Comparison of ENCODE assay signal across 8 cellular contexts in genomic region chr1:212700892-212701819, GRCh38. TPM values are rescaled to one million over a fixed set of nuclear protein-coding genes. Genes with fewer than 3 reads are reported as not detected.
DNase-seq lines count a peak whose midpoint lies in the region; ATAC-seq, FAIRE-seq and TF ChIP-seq lines count a peak whose summit lies in the region.

No MANE protein-coding gene starts in this region.

- no peak overlapping the region for H3K56ac ChIP-seq in H1 (replicated peaks; ENCODE audit: insufficient read length, low read depth, low read length)

- H3K27me3 Mint-ChIP-seq in memory B cell, result peaks cover 4% of the 10 kb centered on the region
- H3K27me3 Mint-ChIP-seq in stimulated activated naive CD8-positive, alpha-beta T cell treated with anti-CD3 and anti-CD28 coated beads, Interleukin-15, Interleukin-2, amounts not matched to agents 100 ng/mL and 50 ng/mL, for 24 hours, result peaks cover 4% of the 10 kb centered on the region

- peaks cover 0 to 5% (median 0%) of the 10 kb centered on the region in 4 experiments; a peak in 1 of 8 replicates for H3K36me3 ChIP-seq in H1 (ENCODE audit: control insufficient read depth in 2 of 4, insufficient read depth in 4 of 4, low read length in 3 of 4)

- peak overlapping the region; percentile 80 to 91 for H3K4me2 ChIP-seq in H1 (ENCODE audit: insufficient read depth in 1 of 2, low read depth in 2 of 2, low read length in 2 of 2)

- no peak overlapping the region for H2BK5ac ChIP-seq in H1 (ENCODE audit: low read depth, low read length)

- H2AFZ ChIP-seq in H1 (ENCODE audit: low read length), result no peak overlapping the region

- no peak overlapping the region for H3K14ac ChIP-seq in H1 (ENCODE audit: insufficient read length)

- H4K20me1 ChIP-seq in H1 (replicated peaks in 1 of 2; ENCODE audit: control insufficient read depth in 1 of 2, insufficient read depth in 2 of 2, low read length in 2 of 2), result peaks cover 0 to 2% of the 10 kb centered on the region in 2 experiments

- no peaks in the 10 kb centered on the region for H3K79me2 ChIP-seq in H1 (ENCODE audit: control insufficient read depth in 1 of 2, insufficient read depth in 2 of 2, low read length in 2 of 2)

- H3K27ac ChIP-seq in H1 (ENCODE audit: low read depth, low read length), result no peak overlapping the region

- TF ChIP-seq POLR2A in H1 (IDR thresholded peaks at IDR 0.05; ENCODE audit: control extremely low read depth in 1 of 2, low read depth in 2 of 2, low read length in 2 of 2), result no peak

- H3K4me3 ChIP-seq in GM12864 (ENCODE audit: low read depth, low read length) (peak overlapping the region; percentile 64), H1 (ENCODE audit: extremely low read depth in 1 of 4, insufficient read depth in 2 of 4, low read depth in 3 of 4, low read length in 4 of 4) (peak overlapping the region; percentile 29 to 69 (median 34); a peak in 5 of 8 replicates)

- no peak overlapping the region for H2BK120ac ChIP-seq in H1 (replicated peaks; ENCODE audit: low read depth, low read length)

- WGBS in H1 (ENCODE audit: extremely low coverage in 1 of 2, insufficient coverage in 1 of 2, insufficient read length in 1 of 2, insufficient replicate concordance in 2 of 2, low coverage in 1 of 2, low lambda C conversion rate in 2 of 2, missing lambda C conversion rate in 1 of 2), 2 experiments, result 21% methylated on average over 25 of the region's 27 CpGs; no CpG with 5 or more reads in 1 of the 2 experiments

- H3K27me3 ChIP-seq in H1 (replicated peaks in 1 of 4; ENCODE audit: control insufficient read depth in 3 of 4, extremely low read depth in 1 of 4, insufficient read depth in 3 of 4, low read length in 3 of 4), result peaks cover 31 to 58% (median 47%) of the 10 kb centered on the region in 4 experiments

- no peak overlapping the region for H3K23ac ChIP-seq in H1 (ENCODE audit: insufficient read length)

- H2BK15ac ChIP-seq in H1 (ENCODE audit: low read length), result no peak overlapping the region

- H2BK20ac ChIP-seq in H1 (ENCODE audit: low read length), result no peak overlapping the region

- H3K4me1 Mint-ChIP-seq in memory B cell, result peaks cover 33% of the 10 kb centered on the region
- H3K4me1 Mint-ChIP-seq in stimulated activated naive CD8-positive, alpha-beta T cell treated with anti-CD3 and anti-CD28 coated beads, Interleukin-15, Interleukin-2, amounts not matched to agents 100 ng/mL and 50 ng/mL, for 24 hours (ENCODE audit: low read depth), result peaks cover 76% of the 10 kb centered on the region

- no peak for TF ChIP-seq EP300 in H1 (IDR thresholded peaks at IDR 0.05; ENCODE audit: borderline replicate concordance in 1 of 2, low read depth in 2 of 2, low read length in 2 of 2)

- peak overlapping the region; percentile 87 for H3K4me3 Mint-ChIP-seq in memory B cell
- H3K4me3 Mint-ChIP-seq in stimulated activated naive CD8-positive, alpha-beta T cell treated with anti-CD3 and anti-CD28 coated beads, Interleukin-15, Interleukin-2, amounts not matched to agents 100 ng/mL and 50 ng/mL, for 24 hours, result peak overlapping the region; percentile 85

- no peak overlapping the region for H4K91ac ChIP-seq in H1 (replicated peaks; ENCODE audit: insufficient read length, low read length)

- peaks cover 5 to 8% (median 7%) of the 10 kb centered on the region in 4 experiments; a peak in 6 of 7 replicates for H3K4me1 ChIP-seq in H1 (replicated peaks in 1 of 4; ENCODE audit: control insufficient read depth in 3 of 4, insufficient read depth in 4 of 4, low read length in 3 of 4)

- H3K9ac ChIP-seq in H1 (replicated peaks in 1 of 4; ENCODE audit: extremely low read depth in 1 of 4, low read depth in 3 of 4, low read length in 3 of 4), result no peak overlapping the region

- ATAC-seq in HG03354 (IDR thresholded peaks at IDR 0.05; ENCODE audit: poor library complexity, severe bottlenecking, unreplicated experiment) (peak; percentile 32), memory B cell (ENCODE audit: low read depth) (peak; percentile 37)

- no peak overlapping the region for H3K4ac ChIP-seq in H1 (replicated peaks; ENCODE audit: insufficient read length, low read depth, low read length)

- no peaks in the 10 kb centered on the region for H3K79me1 ChIP-seq in H1 (ENCODE audit: low read depth, low read length)

- H3K36me3 Mint-ChIP-seq in memory B cell, result no peaks in the 10 kb centered on the region
- peaks cover 19% of the 10 kb centered on the region for H3K36me3 Mint-ChIP-seq in stimulated activated naive CD8-positive, alpha-beta T cell treated with anti-CD3 and anti-CD28 coated beads, Interleukin-15, Interleukin-2, amounts not matched to agents 100 ng/mL and 50 ng/mL, for 24 hours (ENCODE audit: low read depth)

- H3K9me3 ChIP-seq in H1 (ENCODE audit: insufficient read depth in 2 of 2, low read depth in 1 of 2, low read length in 1 of 2), result no peaks in the 10 kb centered on the region

- FAIRE-seq in H1 (lab: Jason Lieb, UNC), result no peak

- H3K27ac Mint-ChIP-seq in memory B cell, result no peak overlapping the region
- peak overlapping the region; percentile 94 for H3K27ac Mint-ChIP-seq in stimulated activated naive CD8-positive, alpha-beta T cell treated with anti-CD3 and anti-CD28 coated beads, Interleukin-15, Interleukin-2, amounts not matched to agents 100 ng/mL and 50 ng/mL, for 24 hours

- no peak overlapping the region for H4K5ac ChIP-seq in H1 (ENCODE audit: insufficient read length, low read depth, low read length)

- H4K8ac ChIP-seq in H1 (ENCODE audit: extremely low read depth, insufficient read depth, low read length), result peak overlapping the region; percentile 23; the same call in 1 of the 2 replicates

- no peak overlapping the region for H3K18ac ChIP-seq in H1 (ENCODE audit: extremely low read depth, low read length)

- H3K23me2 ChIP-seq in H1 (ENCODE audit: low read depth, low read length), result peaks cover 13% of the 10 kb centered on the region; the same call in 1 of the 2 replicates

- H3K9me3 Mint-ChIP-seq in memory B cell, result no peaks in the 10 kb centered on the region
- no peaks in the 10 kb centered on the region for H3K9me3 Mint-ChIP-seq in stimulated activated naive CD8-positive, alpha-beta T cell treated with anti-CD3 and anti-CD28 coated beads, Interleukin-15, Interleukin-2, amounts not matched to agents 100 ng/mL and 50 ng/mL, for 24 hours

- CTCF ChIA-PET in H1 (lab: Charles Lee; ENCODE audit: partially characterized antibody), result interaction anchor here (0.7 to 4.2 kb wide), 21 partner anchors 8 to 244 kb away, joined by 3 to 16 read pairs (median 4); no protein-coding TSS in a partner anchor

- peak in 1 of 2 experiments; percentile 12; a peak in 1 of 4 replicates for TF ChIP-seq RAD21 in H1 (IDR thresholded peaks at IDR 0.05 in 1 of 2, conservative IDR thresholded peaks at IDR 0.05 in 1 of 2; ENCODE audit: low read depth in 2 of 2, low read length in 2 of 2)

- peak; percentile 16 for TF ChIP-seq CTCF in GM12864 (IDR thresholded peaks at IDR 0.05; ENCODE audit: low read depth, low read length, missing control alignments)
- TF ChIP-seq CTCF in H1 (IDR thresholded peaks at IDR 0.05; ENCODE audit: control extremely low read depth in 1 of 3, insufficient read depth in 1 of 3, low read depth in 1 of 3, low read length in 3 of 3), result peak in 1 of 3 experiments; percentile 32; a peak in 1 of 4 replicates

- no peak overlapping the region; the same call in 1 of the 2 replicates for H2BK12ac ChIP-seq in H1 (ENCODE audit: low read depth, low read length)

- H2AK5ac ChIP-seq in H1 (ENCODE audit: low read depth, low read length), result no peak overlapping the region

- POLR2A ChIA-PET in H1 (lab: Charles Lee; ENCODE audit: partially characterized antibody), result interaction anchor here (0.7 to 2.0 kb wide), 9 partner anchors 10 to 207 kb away, joined by 3 to 7 read pairs (median 3); partner anchors contain the start of genes ATF3 and FLVCR1

- DNase-seq in GM12864 (ENCODE audit: low read depth), result no peak
- DNase-seq in UCSD-AML1 (lab: John Stamatoyannopoulos, UW; ENCODE audit: unreplicated experiment), result peak; percentile 34
- peak; percentile 17 to 63 for DNase-seq in H1 (ENCODE audit: low read depth in 1 of 2, low spot score in 2 of 2)
- no peak for DNase-seq in memory B cell (ENCODE audit: low spot score in 2 of 2)
- no peak for DNase-seq in 8988T
- DNase-seq in NCI-H1105 treated with DMSO at 0.1 percent for 48 hours (lab: John Stamatoyannopoulos, UW), result no peak

TF ChIP-seq in H1, 55 proteins besides CTCF, POLR2A, EP300 and RAD21:
- TF ChIP-seq ASH2L (IDR thresholded peaks at IDR 0.05; ENCODE audit: low read length) (no peak), EZH2 (IDR thresholded peaks at IDR 0.05; ENCODE audit: low read depth, low read length, severe bottlenecking) (peak; percentile 31), NANOG (IDR thresholded peaks at IDR 0.05; ENCODE audit: insufficient read depth, low read depth, low read length, poor library complexity, severe bottlenecking) (no peak), ZNF274 (IDR thresholded peaks at IDR 0.05; ENCODE audit: borderline replicate concordance, extremely low read depth, low read length) (no peak), MAX (IDR thresholded peaks at IDR 0.05) (peak; percentile 20; the same call in 1 of the 2 replicates), SUZ12 (IDR thresholded peaks at IDR 0.05; ENCODE audit: low read length) (peak; percentile 22)

RNA-seq across cellular contexts. Expression of gene BATF3, which starts 1.5 kb away (rescaled TPM):
- total RNA-seq in H1 (2021; fragmentation: NEBNext Ultra II Directional; extraction: Animal tissue kit (Norgen Biotek cat#: 25700)), result 6.3 and 7.3 TPM in 2 replicates
- 6.3 and 6.6 TPM in 2 replicates for polyA plus RNA-seq in H1 (2011; rRNA removed)
- 3.3 TPM for polyA plus RNA-seq in H1 (2011; cell fraction: cytosol; rRNA removed)
- 2.7 TPM for polyA plus RNA-seq in H1 (2011; cell fraction: nucleus; rRNA removed)
- 0.98 to 5.7 TPM (median 3.4 TPM) in 4 replicates for polyA plus RNA-seq in H1 (2012, experiment 1 of 2)
- polyA plus RNA-seq in H1 (2012, experiment 2 of 2), result 5.9 TPM
- polyA plus RNA-seq in H1 (2013, experiment 1 of 2), result 6.0 TPM
- 6.4 TPM for polyA plus RNA-seq in H1 (2013, experiment 2 of 2)
- 0.56 and 0.98 TPM in 2 replicates for polyA minus RNA-seq in H1 (2011; rRNA and poly(A)+ RNA removed)
- polyA minus RNA-seq in H1 (2011; cell fraction: cytosol; rRNA and poly(A)+ RNA removed), result not detected
- 2.1 TPM for polyA minus RNA-seq in H1 (2011; cell fraction: nucleus; rRNA and poly(A)+ RNA removed)

Comparison
In these comparisons a context has a peak if more than half of its experiments do, and no peak if none do; other contexts are left out.
1. DNase-seq: peak in UCSD-AML1 (single experiment) and H1 (2 of 2); none in GM12864 (single experiment), memory B cell (0 of 2), 8988T (single experiment) and NCI-H1105 treated with DMSO at 0.1 percent for 48 hours (single experiment).